Comparison of ENCODE assay signal across 8 cellular contexts in the genomic region with DNA sequence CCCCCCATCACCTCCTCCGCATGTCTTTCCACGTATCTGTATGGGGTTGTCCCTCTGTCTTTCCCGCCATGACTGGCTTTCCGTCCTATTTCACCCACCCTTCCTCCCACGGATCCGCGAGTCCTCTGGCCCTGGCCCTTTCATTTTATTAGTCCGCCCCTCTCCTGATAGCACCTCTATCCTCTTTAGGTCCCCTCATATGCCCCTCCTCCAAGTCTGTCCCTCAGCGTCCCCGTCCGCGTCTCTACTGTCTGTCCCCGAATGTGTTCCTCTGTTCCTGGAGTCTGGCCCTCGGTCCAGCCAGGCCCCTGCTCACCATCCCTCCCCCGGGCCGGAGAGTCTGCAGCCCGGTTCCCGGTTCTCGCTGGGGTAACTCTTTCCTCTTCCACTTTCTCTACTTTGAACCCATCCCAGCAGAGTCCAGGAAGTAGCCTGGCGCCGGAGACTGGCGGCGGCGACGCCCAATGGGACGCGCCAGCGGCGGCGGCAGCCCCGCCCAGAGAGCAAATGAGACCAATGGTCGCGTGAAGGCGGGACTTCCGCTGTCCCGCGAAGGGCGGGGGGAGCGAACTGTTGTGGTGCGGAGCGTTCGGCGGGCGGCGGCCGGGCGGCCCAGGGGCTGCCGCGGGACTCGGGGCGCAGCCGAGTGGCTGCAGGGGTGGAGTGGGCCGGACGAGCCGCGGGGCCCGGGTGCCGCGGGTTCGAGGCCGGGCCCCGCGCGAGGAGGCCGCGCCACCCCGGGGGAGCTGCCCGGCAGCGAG. TPM values are rescaled to one million over a fixed set of nuclear protein-coding genes. Genes with fewer than 3 reads are reported as not detected.
A peak's percentile ranks its signal among the peaks of the same experiment; 100 is the strongest.
DNase-seq lines count a peak whose midpoint lies in the region; ATAC-seq and TF ChIP-seq lines count a peak whose summit lies in the region.

A gene with protein sequence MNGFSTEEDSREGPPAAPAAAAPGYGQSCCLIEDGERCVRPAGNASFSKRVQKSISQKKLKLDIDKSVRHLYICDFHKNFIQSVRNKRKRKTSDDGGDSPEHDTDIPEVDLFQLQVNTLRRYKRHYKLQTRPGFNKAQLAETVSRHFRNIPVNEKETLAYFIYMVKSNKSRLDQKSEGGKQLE (plus strand): TSS at position 576 of the 761 bp plus-strand sequence. CDS start 608 bp downstream, outside the sequence.

- H3K9me3 ChIP-seq in HUES64 (ENCODE audit: insufficient read depth, low read depth, low read length) (no peaks in the 10 kb centered on the region), OCI-LY3 (ENCODE audit: insufficient read depth, low read length) (no peaks in the 10 kb centered on the region)

- under 1% methylated on average over 69 of the region's 69 CpGs for WGBS in HUES64

- no peak within 1 kb of the TSS for H3K27ac Mint-ChIP-seq in endothelial cell (ENCODE audit: unreplicated experiment)

- H3K27me3 Mint-ChIP-seq in endothelial cell (ENCODE audit: unreplicated experiment): peaks cover 2% of the 10 kb centered on the region

- H3K4me3 Mint-ChIP-seq in endothelial cell (ENCODE audit: unreplicated experiment): peak within 1 kb of the TSS; percentile 100

- H3K79me2 ChIP-seq in OCI-LY3 (ENCODE audit: low read length): peaks cover 36% of the 10 kb centered on the region

- H3K27ac ChIP-seq in HUES64 (ENCODE audit: low read depth, low read length) (no peak within 1 kb of the TSS), OCI-LY3 (ENCODE audit: low read length) (peak within 1 kb of the TSS; percentile 39)

- TF ChIP-seq CTCF in OCI-LY3 (IDR thresholded peaks at IDR 0.05; ENCODE audit: low read depth, low read length) (no peak), endothelial cell (IDR thresholded peaks at IDR 0.05; ENCODE audit: unreplicated experiment) (no peak)

- peaks cover 13% of the 10 kb centered on the region for H3K36me3 ChIP-seq in HUES64 (ENCODE audit: insufficient read depth, low read length)
- peaks cover 6% of the 10 kb centered on the region for H3K36me3 ChIP-seq in OCI-LY3 (replicated peaks; ENCODE audit: low read depth, low read length)

- H3K27me3 ChIP-seq in HUES64 (ENCODE audit: insufficient read depth, low read length): peaks cover 4% of the 10 kb centered on the region; the same call in 1 of the 2 replicates
- H3K27me3 ChIP-seq in OCI-LY3 (ENCODE audit: low read depth, low read length): no peaks in the 10 kb centered on the region

- H3K4me1 ChIP-seq in HUES64 (ENCODE audit: insufficient read depth, low read length) (peaks cover 6% of the 10 kb centered on the region), OCI-LY3 (ENCODE audit: low read length) (peaks cover 10% of the 10 kb centered on the region; the same call in 1 of the 2 replicates)

- peaks cover 22% of the 10 kb centered on the region for H3K4me1 Mint-ChIP-seq in endothelial cell (ENCODE audit: unreplicated experiment)

- H3K9ac ChIP-seq in HUES64 (ENCODE audit: low read depth, low read length): peak within 1 kb of the TSS; percentile 62
- H3K9ac ChIP-seq in OCI-LY3 (ENCODE audit: low read length): peak within 1 kb of the TSS; percentile 87

- DNase-seq in DMS 273 (lab: John Stamatoyannopoulos, UW; ENCODE audit: unreplicated experiment) (peak; percentile 98), endothelial cell (ENCODE audit: low spot score) (peak; percentile 97), midbrain (lab: John Stamatoyannopoulos, UW) (peak; percentile 96)
- peak; percentile 95 for DNase-seq in activated CD8-positive, alpha-beta memory T cell treated with anti-CD3 and anti-CD28 coated beads, Interleukin-2, amount 50 U/mL, for 48 hours
- peak; percentile 90 to 93 for DNase-seq in stimulated activated CD8-positive, alpha-beta memory T cell treated with anti-CD3 and anti-CD28 coated beads, Interleukin-15, amount 100 ng/mL, for 48 hours (ENCODE audit: low read depth in 2 of 2)

- H2AFZ ChIP-seq in OCI-LY3 (ENCODE audit: low read depth, low read length): peak within 1 kb of the TSS; percentile 79

- peaks cover 9% of the 10 kb centered on the region for H3K36me3 Mint-ChIP-seq in endothelial cell (ENCODE audit: low read depth, unreplicated experiment)

- peak within 1 kb of the TSS; percentile 95 for H3K4me2 ChIP-seq in OCI-LY3 (ENCODE audit: low read length)

- H3K4me3 ChIP-seq in HUES64 (ENCODE audit: low read length) (peak within 1 kb of the TSS; percentile 96), OCI-LY3 (ENCODE audit: low read length) (peak within 1 kb of the TSS; percentile 97)

- H3K9me3 Mint-ChIP-seq in endothelial cell (ENCODE audit: unreplicated experiment): no peaks in the 10 kb centered on the region

- H4K20me1 ChIP-seq in OCI-LY3 (ENCODE audit: insufficient read depth, low read length): peaks cover 16% of the 10 kb centered on the region

- peak; percentile 90 for ATAC-seq in GM21515 (IDR thresholded peaks at IDR 0.05; ENCODE audit: unreplicated experiment)

RNA-seq across cellular contexts. Expression of the gene that starts here (rescaled TPM):
- 21.1 TPM for polyA plus RNA-seq in HUES64 (2013, experiment 1 of 2)
- 24.2 TPM for polyA plus RNA-seq in HUES64 (2013, experiment 2 of 2)
- 40.8 TPM for total RNA-seq in endothelial cell (ENCODE audit: unreplicated experiment)
